15 cellular contexts compared by ENCODE assay signal in the genomic region with DNA sequence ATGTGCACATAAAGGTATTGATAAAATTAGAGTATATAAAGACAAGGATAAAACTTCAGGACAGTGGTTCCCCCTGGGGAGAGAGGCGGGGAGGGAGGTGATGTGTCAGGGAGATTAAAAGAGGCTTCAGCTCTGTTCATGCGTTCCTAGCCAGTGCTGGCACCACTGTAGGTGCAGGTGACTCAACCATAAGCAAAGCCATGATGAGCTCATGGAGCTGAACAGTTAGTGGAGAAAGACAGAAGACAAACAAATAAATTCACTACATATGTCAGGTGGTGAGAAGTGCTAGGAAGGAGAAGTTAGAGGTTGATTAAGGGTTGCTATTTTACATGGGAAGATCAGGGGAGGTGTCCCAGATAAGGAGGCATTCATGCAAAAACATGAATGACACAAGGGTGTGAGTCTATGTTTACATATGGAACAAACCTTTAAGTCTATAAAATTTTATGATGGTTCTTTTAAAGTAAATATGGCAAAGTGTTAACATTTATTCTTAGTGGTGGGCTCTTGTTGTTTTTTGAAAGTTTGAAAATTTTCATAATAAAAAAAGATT.
DNase-seq lines count a peak whose midpoint lies in the region; ATAC-seq and TF ChIP-seq lines count a peak whose summit lies in the region.
"Had no signal": no experiment of that assay in that cellular context is flagged by ENCODE, and none has a peak within 500 bp of the region (broad histone marks: within the 10 kb centered on the region; RNA-seq: fewer than 3 reads in every experiment).

No MANE protein-coding gene starts in this region.

- H3K27me3 ChIP-seq in Karpas-422 (ENCODE audit: low read length) = no peaks in the 10 kb centered on the region
- H3K27me3 ChIP-seq in adipocyte (replicated peaks; ENCODE audit: control insufficient read depth, insufficient read depth, low read length) = no peaks in the 10 kb centered on the region
- no peaks in the 10 kb centered on the region for H3K27me3 ChIP-seq in gastroesophageal sphincter

- no peak for TF ChIP-seq POLR2A in gastroesophageal sphincter (IDR thresholded peaks at IDR 0.05)

- no peaks in the 10 kb centered on the region for H3K9me2 ChIP-seq in Karpas-422 (replicated peaks; ENCODE audit: insufficient read depth, low read length)

- no peak overlapping the region for H3K4me3 Mint-ChIP-seq in memory B cell

- H3K36me3 Mint-ChIP-seq in memory B cell = peaks cover 16% of the 10 kb centered on the region

- H3K27ac Mint-ChIP-seq in memory B cell = peak overlapping the region; percentile 32

- no peak overlapping the region for H2AFZ ChIP-seq in Karpas-422 (ENCODE audit: low read length)

- H3K36me3 ChIP-seq in Karpas-422 (ENCODE audit: insufficient read depth, low read length) = no peaks in the 10 kb centered on the region
- H3K36me3 ChIP-seq in adipocyte (ENCODE audit: control insufficient read depth, insufficient read depth, low read length, severe bottlenecking) = no peaks in the 10 kb centered on the region
- no peaks in the 10 kb centered on the region for H3K36me3 ChIP-seq in gastroesophageal sphincter
- H3K36me3 ChIP-seq: thoracic aorta had no signal

- H3K4me3 ChIP-seq in Karpas-422 (ENCODE audit: low read length) = no peak overlapping the region
- H3K4me3 ChIP-seq in adipocyte (ENCODE audit: low read length) = no peak overlapping the region
- H3K4me3 ChIP-seq in gastroesophageal sphincter = no peak overlapping the region
- H3K4me3 ChIP-seq: A549, SK-N-MC, thoracic aorta had no signal

- ATAC-seq in memory B cell (ENCODE audit: low read depth) (no peak), gastroesophageal sphincter (no peak), HG02798 (IDR thresholded peaks at IDR 0.05; ENCODE audit: poor library complexity, unreplicated experiment) (no peak), GM18858 (IDR thresholded peaks at IDR 0.05; ENCODE audit: unreplicated experiment) (no peak)
- ATAC-seq: right cardiac atrium had no signal

- peaks cover 66% of the 10 kb centered on the region for H3K4me1 ChIP-seq in Karpas-422 (ENCODE audit: low read length)
- peaks cover 4% of the 10 kb centered on the region for H3K4me1 ChIP-seq in adipocyte (ENCODE audit: control insufficient read depth, insufficient read depth, low read length)
- H3K4me1 ChIP-seq in gastroesophageal sphincter = peaks cover 8 to 59% (median 15%) of the 10 kb centered on the region in 3 donors
- H3K4me1 ChIP-seq: A549 had no signal

- no peaks in the 10 kb centered on the region for H4K20me1 ChIP-seq in Karpas-422 (ENCODE audit: insufficient read depth, low read depth, low read length)

- H3K27me3 Mint-ChIP-seq in memory B cell = no peaks in the 10 kb centered on the region

- peak overlapping the region; percentile 29 for H3K27ac ChIP-seq in Karpas-422 (ENCODE audit: low read length)
- H3K27ac ChIP-seq in gastroesophageal sphincter = no peak overlapping the region
- H3K27ac ChIP-seq: A549, SK-N-MC, thoracic aorta had no signal

- peaks cover 82% of the 10 kb centered on the region for H3K79me2 ChIP-seq in Karpas-422 (ENCODE audit: low read length)

- no peak overlapping the region for H3K4me2 ChIP-seq in Karpas-422 (ENCODE audit: low read depth, low read length, poor library complexity, severe bottlenecking)
- H3K4me2 ChIP-seq: A549 had no signal

- TF ChIP-seq CTCF in gastroesophageal sphincter (IDR thresholded peaks at IDR 0.05) = no peak

- peaks cover 32% of the 10 kb centered on the region for H3K4me1 Mint-ChIP-seq in memory B cell

- 34 to 71% methylated on average over 2 of the region's 2 CpGs for WGBS in gastroesophageal sphincter (ENCODE audit: low coverage in 1 of 2), 2 donors

- DNase-seq in NCI-H510A treated with DMSO at 0.1 percent for 48 hours (lab: John Stamatoyannopoulos, UW) (peak; percentile 19), NCI-H510A (lab: John Stamatoyannopoulos, UW) (no peak), Karpas-422 (no peak), adipocyte (ENCODE audit: low read depth) (peak; percentile 21), memory B cell (ENCODE audit: low spot score in 2 of 2) (no peak)
- DNase-seq: activated CD4-positive, alpha-beta T cell treated with anti-CD3 and anti-CD28 coated beads for 48 hours; DND-41; NCI-H524; right cardiac atrium had no signal

- no peaks in the 10 kb centered on the region for H3K9me3 Mint-ChIP-seq in memory B cell

- H3K9me3 ChIP-seq in Karpas-422 (ENCODE audit: low read length) (no peaks in the 10 kb centered on the region), adipocyte (ENCODE audit: control insufficient read depth, low read length) (no peaks in the 10 kb centered on the region), gastroesophageal sphincter (no peaks in the 10 kb centered on the region)
- H3K9me3 ChIP-seq: A549, thoracic aorta had no signal

- TF ChIP-seq EP300 in gastroesophageal sphincter (IDR thresholded peaks at IDR 0.05) = no peak

- H3K9ac ChIP-seq in Karpas-422 (ENCODE audit: low read length) = no peak overlapping the region
- no peak overlapping the region for H3K9ac ChIP-seq in adipocyte (ENCODE audit: low read length)

Comparison
In these comparisons a context has a peak if more than half of its experiments do, and no peak if none do; other contexts are left out.
1. DNase-seq: peak in NCI-H510A treated with DMSO at 0.1 percent for 48 hours (single experiment) and adipocyte (single experiment); none in NCI-H510A (single experiment), Karpas-422 (single experiment) and memory B cell (0 of 2).